ENCODE assay signal across 8 cellular contexts in the genomic region with DNA sequence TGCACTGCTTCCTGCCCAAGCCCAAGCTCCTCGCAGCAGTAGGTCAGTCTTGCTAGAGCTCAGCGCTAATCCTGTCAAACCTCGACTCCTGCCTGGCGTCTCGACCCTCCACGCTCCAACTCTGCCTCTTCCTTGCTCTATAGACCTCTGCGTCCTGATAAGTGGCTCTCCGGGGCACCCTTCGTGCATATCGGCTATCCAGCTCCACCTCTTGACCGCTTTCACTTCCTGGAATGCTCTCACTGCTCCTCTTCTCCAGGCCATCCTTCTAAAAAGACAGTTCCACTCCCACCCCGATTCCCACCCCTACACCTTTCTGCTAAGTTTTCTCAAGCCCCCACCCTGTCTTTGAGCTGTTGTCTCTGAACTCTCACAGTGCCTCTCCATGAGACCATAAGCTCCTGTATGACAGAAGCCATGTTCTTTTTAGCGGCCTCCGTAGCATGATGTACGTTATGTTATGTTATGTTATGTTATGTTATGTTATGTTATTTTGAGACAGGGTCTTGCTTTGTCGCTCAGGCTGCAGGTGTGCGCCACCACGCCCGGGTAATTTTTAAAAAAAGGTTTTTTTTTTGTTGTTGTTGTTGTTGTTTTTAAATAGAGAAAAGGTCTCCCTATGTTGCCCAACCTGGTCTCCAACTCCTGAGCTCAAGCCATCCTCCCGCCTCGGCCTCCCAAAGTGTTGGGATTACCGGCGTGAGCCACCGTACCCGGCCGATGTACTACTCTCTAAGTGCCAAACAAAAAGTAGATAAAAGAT. TPM values are rescaled to one million over a fixed set of nuclear protein-coding genes. Genes with fewer than 3 reads are reported as not detected.
DNase-seq lines count a peak whose midpoint lies in the region; ATAC-seq, FAIRE-seq and TF ChIP-seq lines count a peak whose summit lies in the region.

No MANE protein-coding gene starts in this region.

- peak; percentile 85 for DNase-seq in DMS53 (lab: John Stamatoyannopoulos, UW)
- no peak for DNase-seq in DMS53 treated with DMSO at 0.1 percent for 48 hours (lab: John Stamatoyannopoulos, UW; ENCODE audit: unreplicated experiment)
- no peak for DNase-seq in foreskin keratinocyte
- DNase-seq in pancreas = no peak
- no peak for DNase-seq in stimulated activated CD4-positive, alpha-beta T cell treated with anti-CD3 and anti-CD28 coated beads, Interleukin-12 subunit alpha, Interleukin-12 subunit beta, amount 100 ng/mL, for 4 hours

- H3K79me2 ChIP-seq in KMS-11 (ENCODE audit: insufficient read depth, low read depth) = peaks cover 46% of the 10 kb centered on the region

- H2AFZ ChIP-seq in KMS-11 (ENCODE audit: low read depth) = peak overlapping the region; percentile 64; the same call in 1 of the 2 replicates

- FAIRE-seq in pancreas (lab: Jason Lieb, UNC) = no peak

- peak overlapping the region; percentile 74 for H3K4me2 ChIP-seq in KMS-11

- H3K27me3 ChIP-seq in KMS-11 (ENCODE audit: insufficient read depth, low read depth) (no peaks in the 10 kb centered on the region), foreskin keratinocyte (no peaks in the 10 kb centered on the region), pancreas (no peaks in the 10 kb centered on the region)

- no peaks in the 10 kb centered on the region for H4K20me1 ChIP-seq in KMS-11 (ENCODE audit: insufficient read depth)

- no peaks in the 10 kb centered on the region for H3K36me3 ChIP-seq in KMS-11 (ENCODE audit: insufficient read depth)
- peaks cover 0 to 5% (median 0%) of the 10 kb centered on the region in 3 donors for H3K36me3 ChIP-seq in pancreas

- TF ChIP-seq CTCF in KMS-11 (conservative IDR thresholded peaks at IDR 0.05; ENCODE audit: low read depth, low read length) = no peak
- no peak for TF ChIP-seq CTCF in VCaP (conservative IDR thresholded peaks at IDR 0.05)
- TF ChIP-seq CTCF in foreskin keratinocyte (conservative IDR thresholded peaks at IDR 0.05) = no peak
- no peak for TF ChIP-seq CTCF in pancreas (IDR thresholded peaks at IDR 0.05)

- 5 to 6% methylated on average over 26 of the region's 26 CpGs for WGBS in pancreas, 2 donors

- H3K4me3 ChIP-seq in KMS-11 (IDR thresholded peaks at IDR 0.05; ENCODE audit: insufficient read depth, low read depth, low read length) (no peak overlapping the region), pancreas (peak overlapping the region; percentile 46 to 84 (median 75))

- ATAC-seq in foreskin keratinocyte (no peak), pancreas (peak; percentile 5 to 32 (median 25)), GM21786 (IDR thresholded peaks at IDR 0.05; ENCODE audit: unreplicated experiment) (no peak)

- H3K4me1 ChIP-seq in KMS-11 (ENCODE audit: low read depth, poor library complexity, severe bottlenecking) (peaks cover 50% of the 10 kb centered on the region), foreskin keratinocyte (peaks cover 10% of the 10 kb centered on the region), pancreas (peaks cover 5 to 26% (median 6%) of the 10 kb centered on the region in 3 donors)

- H3K9me3 ChIP-seq in pancreas = no peaks in the 10 kb centered on the region

- intact Hi-C loops in pancreas (cut with DNase I) = no loop called here

- peak overlapping the region; percentile 68; the same call in 1 of the 2 replicates for H3K9ac ChIP-seq in KMS-11

- H3K27ac ChIP-seq in KMS-11 = peak overlapping the region; percentile 74
- peak overlapping the region; percentile 88 for H3K27ac ChIP-seq in VCaP
- H3K27ac ChIP-seq in foreskin keratinocyte = peak overlapping the region; percentile 10
- H3K27ac ChIP-seq in pancreas = peak overlapping the region; percentile 78 to 94 (median 90)

RNA-seq across cellular contexts. Expression of gene COX14, which starts 0.6 kb away (rescaled TPM):
- total RNA-seq in foreskin keratinocyte (42.7 and 44.0 TPM in 2 replicates), pancreas (10 to 100 TPM; 16.8 to 29.3 (median 20.9) TPM)
- polyA plus RNA-seq in foreskin keratinocyte (60.8 and 61.5 TPM in 2 replicates), pancreas (10 to 100 TPM; 36.5 to 62.0 TPM)

RNA-seq across cellular contexts. Expression of gene GPD1, which starts 8.8 kb away (rescaled TPM):
- total RNA-seq in foreskin keratinocyte (0.11 and 0.14 TPM in 2 replicates), pancreas (10 to 100 TPM in 1 of 6 donors, 1 to 10 TPM in 1, under 1 TPM in 4; 0.75 to 14.2 (median 0.90) TPM)
- polyA plus RNA-seq in foreskin keratinocyte (0.09 and 0.17 TPM in 2 replicates), pancreas (10 to 100 TPM in 1 of 2 donors, 1 to 10 TPM in 1; 8.4 to 11.3 TPM)

RNA-seq across cellular contexts. Expression of gene SMARCD1, which starts 27.5 kb away (rescaled TPM):
- total RNA-seq in foreskin keratinocyte = 99.8 and 102 TPM in 2 replicates
- 53.4 and 59.7 TPM in 2 replicates for polyA plus RNA-seq in foreskin keratinocyte
- 10 to 100 TPM; 13.7 to 22.8 (median 15.4) TPM for total RNA-seq in pancreas
- polyA plus RNA-seq in pancreas = 10 to 100 TPM; 12.5 to 22.6 TPM

RNA-seq across cellular contexts. Expression of gene CERS5, which starts 54.5 kb away (rescaled TPM):
- total RNA-seq in foreskin keratinocyte (35.9 and 38.9 TPM in 2 replicates), pancreas (10 to 100 TPM; 12.9 to 22.8 (median 15.6) TPM)
- polyA plus RNA-seq in foreskin keratinocyte (40.6 and 42.6 TPM in 2 replicates), pancreas (10 to 100 TPM; 48.0 to 84.3 TPM)

RNA-seq across cellular contexts. Expression of gene ASIC1, which starts 55.2 kb away (rescaled TPM):
- total RNA-seq in foreskin keratinocyte (3.3 and 4.3 TPM in 2 replicates), pancreas (1 to 10 TPM in 1 of 6 donors, under 1 TPM in 5; 0.14 to 1.0 (median 0.55) TPM)
- polyA plus RNA-seq in foreskin keratinocyte (4.3 and 5.6 TPM in 2 replicates), pancreas (1 to 10 TPM in 1 of 2 donors, under 1 TPM in 1; 0.38 to 1.0 TPM)

Comparison
In these comparisons a context has a peak if more than half of its experiments do, and no peak if none do; other contexts are left out.
1. H3K27ac ChIP-seq: peak in every context shown above with its lines; median percentile 90 in pancreas; 88 in VCaP; 74 in KMS-11; 10 in foreskin keratinocyte.
2. ATAC-seq: peak in pancreas (4 of 4); none in foreskin keratinocyte (single experiment) and GM21786 (single experiment).